Comparison of ENCODE assay signal across 15 cellular contexts in genomic region chr13:38210928-38211596, GRCh38.
DNase-seq lines count a peak whose midpoint lies in the region; ATAC-seq and TF ChIP-seq lines count a peak whose summit lies in the region.
"Had no signal": no experiment of that assay in that cellular context is flagged by ENCODE, and none has a peak within 500 bp of the region (broad histone marks: within the 10 kb centered on the region; RNA-seq: fewer than 3 reads in every experiment).

No MANE protein-coding gene starts in this region.

- peak; percentile 95 for ATAC-seq in WTC11
- no peak for ATAC-seq in omental fat pad (ENCODE audit: low FRiP score)
- ATAC-seq: HepG2 had no signal

- peaks cover 53% of the 10 kb centered on the region for H3K27me3 Mint-ChIP-seq in WTC11 (ENCODE audit: low read depth)
- H3K27me3 Mint-ChIP-seq: B cell; CD4-positive, alpha-beta T cell had no signal

- peaks cover 31% of the 10 kb centered on the region for H3K4me1 Mint-ChIP-seq in WTC11
- H3K4me1 Mint-ChIP-seq: B cell had no signal

- peaks cover 32% of the 10 kb centered on the region for H3K9me3 Mint-ChIP-seq in WTC11

- DNase-seq in WTC11 (ENCODE audit: low spot score) (no peak), iPS DF 4.7 (ENCODE audit: extremely low read depth, low spot score) (peak; percentile 78), omental fat pad (ENCODE audit: low spot score) (no peak), SIG-M5 treated with dmso at 0.1 percent for 504 hours (lab: John Stamatoyannopoulos, UW; ENCODE audit: unreplicated experiment) (no peak), foreskin fibroblast (no peak)
- DNase-seq in stimulated activated CD4-positive, alpha-beta T cell treated with anti-CD3 and anti-CD28 coated beads, Interleukin-1b, Interleukin-23, amount 100 ng/mL, for 48 hours: no peak
- DNase-seq: C1 segment of cervical spinal cord; Calu3; CD4-positive, alpha-beta T cell; DMS 273 treated with DMSO at 0.1 percent for 48 hours; DMS79; H7 had no signal

- H3K36me3 ChIP-seq in HUES48 (ENCODE audit: control insufficient read depth, insufficient read depth, low read length): no peaks in the 10 kb centered on the region

- POLR2A ChIA-PET in WTC11 (lab: Charles Lee): no interaction called here

- H3K9me3 ChIP-seq in HUES48 (ENCODE audit: control insufficient read depth, insufficient read depth, low read length): no peaks in the 10 kb centered on the region

- CTCF ChIA-PET in WTC11 (lab: Charles Lee): interaction anchor here (0.6 to 1.4 kb wide), 6 partner anchors 10 to 552 kb away, joined by 3 to 7 read pairs (median 4); no protein-coding TSS in a partner anchor

- H3K27ac ChIP-seq in HUES48 (ENCODE audit: low read depth, low read length): peak overlapping the region; percentile 59

- H3K27me3 ChIP-seq in HUES48 (ENCODE audit: control insufficient read depth, insufficient read depth, low read length): no peaks in the 10 kb centered on the region

- H3K36me3 Mint-ChIP-seq in WTC11: peaks cover 30% of the 10 kb centered on the region

- H3K4me3 ChIP-seq in HUES48 (ENCODE audit: low read depth, low read length) (peak overlapping the region; percentile 27; the same call in 1 of the 2 replicates), foreskin fibroblast (ENCODE audit: low read depth in 1 of 2, low read length in 2 of 2) (no peak overlapping the region)

- peaks cover 18% of the 10 kb centered on the region for H3K4me1 ChIP-seq in HUES48 (ENCODE audit: control insufficient read depth, insufficient read depth, low read length)

- peak overlapping the region; percentile 80 for H3K27ac Mint-ChIP-seq in WTC11
- H3K27ac Mint-ChIP-seq: B cell; CD4-positive, alpha-beta T cell had no signal

- H3K4me3 Mint-ChIP-seq in WTC11: peak overlapping the region; percentile 20; the same call in 1 of the 2 replicates
- H3K4me3 Mint-ChIP-seq: B cell; CD4-positive, alpha-beta T cell had no signal

- no peak overlapping the region for H3K9ac ChIP-seq in HUES48 (ENCODE audit: low read depth, low read length)

- no peak for TF ChIP-seq CTCF in WTC11 (IDR thresholded peaks at IDR 0.05)
- no peak for TF ChIP-seq CTCF in omental fat pad (IDR thresholded peaks at IDR 0.05)
- TF ChIP-seq CTCF in foreskin fibroblast (IDR thresholded peaks at IDR 0.05; ENCODE audit: low read depth, low read length): no peak

TF ChIP-seq in WTC11, 78 proteins besides CTCF, POLR2A, EP300 and RAD21:
- no peak for TF ChIP-seq ZNF121 (CRISPR knock-in tag; IDR thresholded peaks at IDR 0.05)
- no peak for TF ChIP-seq ZNF425 (CRISPR knock-in tag; conservative IDR thresholded peaks at IDR 0.05)
